21 cellular contexts compared by ENCODE assay signal in the genomic region with DNA sequence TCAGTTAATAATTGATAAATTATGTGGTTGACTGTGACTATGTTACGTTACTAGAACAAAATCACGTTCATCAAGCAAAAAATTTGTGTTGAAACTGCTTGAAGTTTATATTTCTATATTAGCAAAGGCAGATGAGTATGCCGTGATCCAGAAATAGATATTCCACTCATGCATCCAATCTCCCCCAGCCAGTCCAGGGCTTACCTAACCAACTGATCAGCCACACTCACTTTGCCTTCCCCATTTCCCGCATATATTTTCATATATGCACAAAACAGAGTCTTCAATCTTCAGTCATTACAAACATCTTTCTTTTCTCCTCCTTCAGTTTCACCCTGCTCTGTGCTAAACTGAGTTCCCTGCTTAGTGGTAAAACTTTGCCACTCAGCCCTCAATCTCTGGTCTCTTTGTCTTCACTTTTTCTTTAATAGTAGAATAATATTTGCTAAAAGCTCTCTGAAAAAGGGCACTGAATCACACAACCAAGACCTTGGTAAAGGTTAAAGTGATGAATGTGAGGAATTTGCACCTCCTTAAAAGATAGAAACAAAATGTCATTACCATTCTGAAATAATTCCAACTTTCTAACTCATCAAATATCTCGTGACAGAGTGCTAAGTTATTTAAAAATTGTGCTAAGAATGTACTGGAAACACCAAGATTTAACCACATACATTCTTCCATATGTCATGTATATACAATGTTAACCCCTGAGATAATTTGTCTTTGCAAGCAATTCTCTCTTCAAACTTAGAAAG.
DNase-seq lines count a peak whose midpoint lies in the region; ATAC-seq and TF ChIP-seq lines count a peak whose summit lies in the region.
"Had no signal": no experiment of that assay in that cellular context is flagged by ENCODE, and none has a peak within 500 bp of the region (broad histone marks: within the 10 kb centered on the region; RNA-seq: fewer than 3 reads in every experiment).

No MANE protein-coding gene starts in this region.

- peak overlapping the region; percentile 23 for H2AFZ ChIP-seq in smooth muscle cell (ENCODE audit: low read depth)

- ATAC-seq in foreskin keratinocyte, result no peak
- no peak for ATAC-seq in HG03457 (IDR thresholded peaks at IDR 0.05; ENCODE audit: unreplicated experiment)
- ATAC-seq: activated naive CD4-positive, alpha-beta T cell treated with anti-CD3 and anti-CD28 coated beads, Interleukin-2, amount 50 U/mL, for 72 hours; activated T-cell treated with anti-CD3 and anti-CD28 coated beads, Interleukin-2, amount 50 U/mL, for 72 hours; left ventricle myocardium superior; right cardiac atrium had no signal

- H3K4me1 ChIP-seq in SJCRH30 (peaks cover 38% of the 10 kb centered on the region), foreskin keratinocyte (peaks cover 10% of the 10 kb centered on the region), smooth muscle cell (ENCODE audit: low read depth) (no peaks in the 10 kb centered on the region), esophagus muscularis mucosa (no peaks in the 10 kb centered on the region)
- H3K4me1 ChIP-seq: BE2C, breast epithelium, thyroid gland had no signal

- 55% methylated on average over 5 of the region's 5 CpGs for WGBS in smooth muscle cell (ENCODE audit: low lambda C conversion rate)
- WGBS in esophagus muscularis mucosa, result 75% methylated on average over 5 of the region's 5 CpGs

- no peaks in the 10 kb centered on the region for H3K27me3 ChIP-seq in SJCRH30
- H3K27me3 ChIP-seq in foreskin keratinocyte, result no peaks in the 10 kb centered on the region
- H3K27me3 ChIP-seq in smooth muscle cell (ENCODE audit: low read depth), result no peaks in the 10 kb centered on the region
- H3K27me3 ChIP-seq in esophagus muscularis mucosa, result no peaks in the 10 kb centered on the region
- H3K27me3 ChIP-seq: BE2C, breast epithelium, thyroid gland had no signal

- no peak for TF ChIP-seq POLR2A in esophagus muscularis mucosa (IDR thresholded peaks at IDR 0.05; ENCODE audit: low read depth)

- peak overlapping the region; percentile 17 for H3K4me2 ChIP-seq in smooth muscle cell

- DNase-seq in H4 (ENCODE audit: low spot score) (peak; percentile 4), SJCRH30 (peak in 1 of 2 experiments; percentile 18), foreskin keratinocyte (peak; percentile 38 to 45), smooth muscle cell (lab: John Stamatoyannopoulos, UW; ENCODE audit: unreplicated experiment) (no peak), RPMI8226 (no peak), esophagus muscularis mucosa (ENCODE audit: extremely low spot score) (no peak)
- DNase-seq: activated T-cell treated with anti-CD3 and anti-CD28 coated beads, Interleukin-2, amount 50 U/mL, for 72 hours; BE2C; Caco-2; GOT3; left ventricle myocardium superior; MG63; NCI-H146; NCI-H82; nucleus accumbens; right cardiac atrium; stimulated activated naive CD4-positive, alpha-beta T cell treated with Interleukin-2 at 50 U/mL for 16 hours; thyroid gland had no signal

- peak overlapping the region; percentile 16 for H3K4me3 ChIP-seq in SJCRH30
- H3K4me3 ChIP-seq in smooth muscle cell, result no peak overlapping the region
- no peak overlapping the region for H3K4me3 ChIP-seq in esophagus muscularis mucosa
- H3K4me3 ChIP-seq: breast epithelium, MG63, thyroid gland had no signal

- H3K27ac ChIP-seq in SJCRH30, result peak overlapping the region; percentile 70
- H3K27ac ChIP-seq in foreskin keratinocyte, result no peak overlapping the region
- H3K27ac ChIP-seq in smooth muscle cell (ENCODE audit: low read depth), result peak overlapping the region; percentile 34
- no peak overlapping the region for H3K27ac ChIP-seq in esophagus muscularis mucosa (replicated peaks in 1 of 4)
- H3K27ac ChIP-seq: breast epithelium, thyroid gland had no signal

- intact Hi-C loops in esophagus muscularis mucosa (cut with DNase I), result no loop called here

- no peak for TF ChIP-seq EP300 in esophagus muscularis mucosa (IDR thresholded peaks at IDR 0.05)

- no peaks in the 10 kb centered on the region for H3F3A ChIP-seq in smooth muscle cell (ENCODE audit: low read depth)

- H3K79me2 ChIP-seq in smooth muscle cell (ENCODE audit: low read depth), result no peaks in the 10 kb centered on the region

- H3K9me3 ChIP-seq in SJCRH30 (replicated peaks), result no peaks in the 10 kb centered on the region
- no peaks in the 10 kb centered on the region for H3K9me3 ChIP-seq in smooth muscle cell (replicated peaks; ENCODE audit: low read depth)
- H3K9me3 ChIP-seq in esophagus muscularis mucosa, result no peaks in the 10 kb centered on the region
- H3K9me3 ChIP-seq: BE2C, breast epithelium, Caco-2, MG63, thyroid gland had no signal

- H3K9ac ChIP-seq in smooth muscle cell (ENCODE audit: low read depth), result no peak overlapping the region

- H4K20me1 ChIP-seq in smooth muscle cell (ENCODE audit: low read depth), result no peaks in the 10 kb centered on the region

- no peak for TF ChIP-seq CTCF in foreskin keratinocyte (conservative IDR thresholded peaks at IDR 0.05)
- TF ChIP-seq CTCF in smooth muscle cell (IDR thresholded peaks at IDR 0.05; ENCODE audit: borderline replicate concordance, insufficient read depth, poor library complexity, severe bottlenecking), result no peak
- no peak for TF ChIP-seq CTCF in esophagus muscularis mucosa (IDR thresholded peaks at IDR 0.05)

- no peaks in the 10 kb centered on the region for H3K36me3 ChIP-seq in SJCRH30
- H3K36me3 ChIP-seq in smooth muscle cell (ENCODE audit: low read depth), result no peaks in the 10 kb centered on the region
- no peaks in the 10 kb centered on the region for H3K36me3 ChIP-seq in esophagus muscularis mucosa
- H3K36me3 ChIP-seq: BE2C, breast epithelium, MG63, thyroid gland had no signal

Comparison
In these comparisons a context has a peak if more than half of its experiments do, and no peak if none do; other contexts are left out.
1. DNase-seq: peak in H4 (single experiment) and foreskin keratinocyte (2 of 2); none in smooth muscle cell (single experiment), RPMI8226 (single experiment) and esophagus muscularis mucosa (single experiment).
2. H3K27ac ChIP-seq: peak in SJCRH30 (single experiment) and smooth muscle cell (single experiment); none in foreskin keratinocyte (single experiment) and esophagus muscularis mucosa (0 of 4).